In genomic region chr2:223580951-223581350, GRCh38 we compare ENCODE assay signal across 9 cellular contexts. TPM values are rescaled to one million over a fixed set of nuclear protein-coding genes. Genes with fewer than 3 reads are reported as not detected.
DNase-seq lines count a peak whose midpoint lies in the region; ATAC-seq and TF ChIP-seq lines count a peak whose summit lies in the region.
"Had no signal": no experiment of that assay in that cellular context is flagged by ENCODE, and none has a peak within 500 bp of the region (broad histone marks: within the 10 kb centered on the region; RNA-seq: fewer than 3 reads in every experiment).

No MANE protein-coding gene starts in this region.

- DNase-seq in H4 (ENCODE audit: low spot score) (peak; percentile 37), RPMI7951 (ENCODE audit: low read depth) (peak; percentile 70), foreskin fibroblast (peak; percentile 75 to 90), pons (ENCODE audit: low spot score) (peak; percentile 78), WERI-Rb-1 (no peak)
- DNase-seq: immature natural killer cell; stimulated activated CD4-positive, alpha-beta T cell treated with anti-CD3 and anti-CD28 coated beads, Interleukin-1b, Interleukin-23, amount 100 ng/mL, for 48 hours had no signal

- no peak overlapping the region for H3K27ac ChIP-seq in WERI-Rb-1

- no peaks in the 10 kb centered on the region for H3K9me3 ChIP-seq in WERI-Rb-1 (ENCODE audit: severe bottlenecking)

- TF ChIP-seq CTCF in foreskin fibroblast (IDR thresholded peaks at IDR 0.05; ENCODE audit: low read depth, low read length) (no peak), WERI-Rb-1 (IDR thresholded peaks at IDR 0.05; ENCODE audit: low read depth, low read length) (no peak)

- H3K36me3 ChIP-seq in WERI-Rb-1 = no peaks in the 10 kb centered on the region

- no peaks in the 10 kb centered on the region for H3K27me3 ChIP-seq in WERI-Rb-1 (ENCODE audit: insufficient read depth, low read depth, severe bottlenecking)

- ATAC-seq in HG02623 (IDR thresholded peaks at IDR 0.05; ENCODE audit: unreplicated experiment) (no peak), HG02973 (IDR thresholded peaks at IDR 0.05; ENCODE audit: unreplicated experiment) (no peak)

- H3K4me3 ChIP-seq in foreskin fibroblast (ENCODE audit: low read depth in 1 of 2, low read length in 2 of 2) (peak overlapping the region; percentile 2 to 35), WERI-Rb-1 (ENCODE audit: low read depth, low read length) (no peak overlapping the region)

RNA-seq across cellular contexts. Expression of gene SCG2, which starts 21.2 kb away (rescaled TPM):
- 0.62 and 1.1 TPM in 2 replicates for total RNA-seq in H4 (2014; rRNA removed; shearing (Covaris generic))
- total RNA-seq in RPMI7951 (2014; rRNA removed; shearing (Covaris generic)) = 57.7 and 79.7 TPM in 2 replicates

Comparison
In these comparisons a context has a peak if more than half of its experiments do, and no peak if none do; other contexts are left out.
1. RNA of gene SCG2, which starts 21.2 kb away (total RNA-seq): 57.7 to 79.7 TPM in RPMI7951; 0.62 to 1.1 TPM in H4; every median in the first group is over 10 times any median in the second.